Comparison of ENCODE assay signal across 27 cellular contexts in genomic region chr12:51900323-51900889, GRCh38. TPM values are rescaled to one million over a fixed set of nuclear protein-coding genes. Genes with fewer than 3 reads are reported as not detected.
"Had no signal": no experiment of that assay in that cellular context is flagged by ENCODE, and none has a peak within 500 bp of the region (broad histone marks: within the 10 kb centered on the region; RNA-seq: fewer than 3 reads in every experiment).

No MANE protein-coding gene starts in this region.

- H3K4me2 ChIP-seq: neural progenitor cell had no signal

- H3K27me3 ChIP-seq: ascending aorta, brain microvascular endothelial cell, esophagus squamous epithelium, suprapubic skin, transverse colon had no signal

- H3K4me3 ChIP-seq: ascending aorta, esophagus squamous epithelium, gastroesophageal sphincter, lower lobe of right lung, neural progenitor cell, psoas muscle, skin epidermis, stomach, suprapubic skin, transverse colon had no signal

- H3K9ac ChIP-seq: neural progenitor cell had no signal

- ATAC-seq: activated CD4-positive, CD25-positive, alpha-beta regulatory T cell treated with anti-CD3 and anti-CD28 coated beads, Interleukin-2, amount 50 U/mL, for 24 hours; activated CD8-positive, alpha-beta memory T cell treated with anti-CD3 and anti-CD28 coated beads, Interleukin-2, amount 10 ng/mL, durations not matched to agents 7 days and 5 days; activated naive CD4-positive, alpha-beta T cell treated with anti-CD3 and anti-CD28 coated beads, Interleukin-2, amount 50 U/mL, for 72 hours; effector memory CD8-positive, alpha-beta T cell; gastroesophageal sphincter; lower lobe of right lung; naive thymus-derived CD8-positive, alpha-beta T cell; psoas muscle; right cardiac atrium; SK-N-SH treated with all-trans-retinoic acid at 6 μM for 48 hours; stimulated activated memory B cell treated with anti-CD40 and anti-IgM and Interleukin-4, amounts not matched to agents 10 μg/mL and 1 μg/mL and 100 μg/mL, for 72 hours had no signal

- H3K36me3 ChIP-seq: ascending aorta, brain microvascular endothelial cell, esophagus squamous epithelium, gastroesophageal sphincter, lower lobe of right lung, neural progenitor cell, stomach, suprapubic skin, transverse colon had no signal

- H2AFZ ChIP-seq: neural progenitor cell had no signal

- H3K4me1 ChIP-seq: ascending aorta, psoas muscle had no signal

- H3K9me3 ChIP-seq: esophagus squamous epithelium, gastroesophageal sphincter, lower lobe of right lung, psoas muscle, stomach, suprapubic skin, transverse colon had no signal

- DNase-seq: activated CD4-positive, alpha-beta memory T cell treated with anti-CD3 and anti-CD28 coated beads, Interleukin-2, amount 10 ng/mL, durations not matched to agents 7 days and 5 days; activated CD4-positive, alpha-beta T cell treated with anti-CD3 and anti-CD28 coated beads, Interleukin-2, amount 10 ng/mL, durations not matched to agents 24 days and 14 days; activated CD8-positive, alpha-beta memory T cell treated with anti-CD3 and anti-CD28 coated beads, Interleukin-2, amount 10 ng/mL, durations not matched to agents 7 days and 5 days; activated gamma-delta T cell; brain microvascular endothelial cell; effector memory CD8-positive, alpha-beta T cell; esophagus squamous epithelium; lower lobe of right lung; psoas muscle; stimulated activated CD4-positive, alpha-beta T cell treated with anti-CD3 and anti-CD28 coated beads, Interleukin-1b, Interleukin-23, amount 100 ng/mL, for 48 hours; stomach; transverse colon had no signal

- H3K27ac ChIP-seq: ascending aorta, brain microvascular endothelial cell, esophagus squamous epithelium, gastroesophageal sphincter, neural progenitor cell, psoas muscle, skin epidermis, stomach, suprapubic skin, VCaP had no signal

RNA-seq across cellular contexts. Expression of gene ACVRL1, which starts 6.9 kb away (rescaled TPM):
- total RNA-seq: activated CD4-positive, alpha-beta memory T cell treated with anti-CD3 and anti-CD28 coated beads, Interleukin-2, amount 10 ng/mL, durations not matched to agents 7 days and 5 days; activated CD4-positive, alpha-beta T cell treated with anti-CD3 and anti-CD28 coated beads, Interleukin-2, amount 10 ng/mL, durations not matched to agents 24 days and 14 days; activated CD8-positive, alpha-beta memory T cell treated with anti-CD3 and anti-CD28 coated beads, Interleukin-2, amount 10 ng/mL, durations not matched to agents 7 days and 5 days; activated naive CD4-positive, alpha-beta T cell treated with anti-CD3 and anti-CD28 coated beads, Interleukin-2, amount 50 U/mL, for 72 hours; activated T-helper 1 cell treated with anti-CD3 and anti-CD28 coated beads, Interleukin-12 subunit alpha, Interleukin-12 subunit beta, Interleukin-2, Interleukin-4 antibody, amounts not matched to agents 30 ng/mL and 10 ng/mL and 1 ng/mL, durations not matched to agents 14 hours and 24 hours and 36 hours; naive thymus-derived CD8-positive, alpha-beta T cell; osteocyte; T-helper 2 cell treated with Interferon-gamma antibody and Interleukin-4, amounts not matched to agents 100 ng/mL and 5 ng/mL, for 36 hours had no signal
- polyA plus RNA-seq: naive thymus-derived CD8-positive, alpha-beta T cell had no signal

RNA-seq across cellular contexts. Expression of gene ANKRD33, which starts 12.5 kb away (rescaled TPM):
- total RNA-seq: activated CD4-positive, alpha-beta memory T cell treated with anti-CD3 and anti-CD28 coated beads, Interleukin-2, amount 10 ng/mL, durations not matched to agents 7 days and 5 days; activated CD4-positive, alpha-beta T cell treated with anti-CD3 and anti-CD28 coated beads, Interleukin-2, amount 10 ng/mL, durations not matched to agents 24 days and 14 days; activated CD8-positive, alpha-beta memory T cell treated with anti-CD3 and anti-CD28 coated beads, Interleukin-2, amount 10 ng/mL, durations not matched to agents 7 days and 5 days; activated naive CD4-positive, alpha-beta T cell treated with anti-CD3 and anti-CD28 coated beads, Interleukin-2, amount 50 U/mL, for 72 hours; activated T-helper 1 cell treated with anti-CD3 and anti-CD28 coated beads, Interleukin-12 subunit alpha, Interleukin-12 subunit beta, Interleukin-2, Interleukin-4 antibody, amounts not matched to agents 30 ng/mL and 10 ng/mL and 1 ng/mL, durations not matched to agents 14 hours and 24 hours and 36 hours; ascending aorta; gastroesophageal sphincter; lower lobe of right lung; naive thymus-derived CD8-positive, alpha-beta T cell; osteocyte; psoas muscle; right cardiac atrium; stomach; suprapubic skin; T-helper 2 cell treated with Interferon-gamma antibody and Interleukin-4, amounts not matched to agents 100 ng/mL and 5 ng/mL, for 36 hours; transverse colon had no signal
- polyA plus RNA-seq: naive thymus-derived CD8-positive, alpha-beta T cell; right cardiac atrium; stomach had no signal

RNA-seq across cellular contexts. Expression of gene FIGNL2, which starts 51.9 kb away (rescaled TPM):
- total RNA-seq: ascending aorta, transverse colon had no signal
